ENCODE assay signal across 14 cellular contexts in the genomic region with DNA sequence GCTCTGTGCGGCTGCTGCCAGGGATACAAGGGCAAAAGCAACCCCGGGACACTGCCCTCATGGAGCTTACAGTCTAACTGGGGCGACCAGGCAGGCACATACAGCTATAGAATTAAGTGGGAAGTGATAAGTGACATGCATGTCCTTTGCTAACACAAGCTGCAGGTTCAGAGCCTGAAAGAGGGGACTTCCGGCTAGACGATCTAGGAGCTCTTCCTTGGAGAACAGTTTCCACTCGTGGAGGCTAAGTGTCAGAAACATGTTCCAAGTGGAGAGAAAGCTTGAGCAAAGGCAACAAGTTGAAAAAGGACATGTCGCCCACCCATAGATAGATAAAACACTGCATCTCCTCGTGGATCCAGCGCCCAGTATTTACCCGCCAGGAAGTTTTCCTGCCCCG. TPM values are rescaled to one million over a fixed set of nuclear protein-coding genes. Genes with fewer than 3 reads are reported as not detected.
DNase-seq lines count a peak whose midpoint lies in the region; ATAC-seq and TF ChIP-seq lines count a peak whose summit lies in the region.
"Had no signal": no experiment of that assay in that cellular context is flagged by ENCODE, and none has a peak within 500 bp of the region (broad histone marks: within the 10 kb centered on the region; RNA-seq: fewer than 3 reads in every experiment).

No MANE protein-coding gene starts in this region.

- peak overlapping the region; percentile 47 for H3K4me3 Mint-ChIP-seq in activated T-cell treated with anti-CD3 and anti-CD28 coated beads, Interleukin-2, amount 50 U/mL, for 4 hours
- H3K4me3 Mint-ChIP-seq in activated T-helper 1 cell treated with anti-CD3 and anti-CD28 coated beads, Interleukin-12 subunit alpha, Interleukin-12 subunit beta, Interleukin-2, Interleukin-4 antibody, amounts not matched to agents 30 ng/mL and 10 ng/mL and 1 ng/mL, durations not matched to agents 14 hours and 24 hours and 36 hours = no peak overlapping the region

- H3K27ac ChIP-seq in thymus (ENCODE audit: low read depth) (no peak overlapping the region), dorsolateral prefrontal cortex (no peak overlapping the region)
- H3K27ac ChIP-seq: skin epidermis, upper lobe of right lung had no signal

- peak overlapping the region; percentile 61 for H3K27ac Mint-ChIP-seq in activated T-helper 1 cell treated with anti-CD3 and anti-CD28 coated beads, Interleukin-12 subunit alpha, Interleukin-12 subunit beta, Interleukin-2, Interleukin-4 antibody, amounts not matched to agents 30 ng/mL and 10 ng/mL and 1 ng/mL, durations not matched to agents 14 hours and 24 hours and 36 hours
- H3K27ac Mint-ChIP-seq: activated naive CD4-positive, alpha-beta T cell treated with anti-CD3 and anti-CD28 coated beads, Interleukin-2, amount 50 U/mL, for 72 hours; nephron had no signal

- H3K27me3 Mint-ChIP-seq in activated T-cell treated with anti-CD3 and anti-CD28 coated beads, Interleukin-2, amount 50 U/mL, for 4 hours (ENCODE audit: low read depth) = peaks cover 91% of the 10 kb centered on the region
- H3K27me3 Mint-ChIP-seq in activated T-helper 1 cell treated with anti-CD3 and anti-CD28 coated beads, Interleukin-12 subunit alpha, Interleukin-12 subunit beta, Interleukin-2, Interleukin-4 antibody, amounts not matched to agents 30 ng/mL and 10 ng/mL and 1 ng/mL, durations not matched to agents 14 hours and 24 hours and 36 hours (ENCODE audit: insufficient read depth) = peaks cover 84% of the 10 kb centered on the region

- TF ChIP-seq CTCF in mucosa of descending colon (IDR thresholded peaks at IDR 0.05) = no peak
- TF ChIP-seq CTCF in dorsolateral prefrontal cortex (IDR thresholded peaks at IDR 0.05 in 54 of 56, conservative IDR thresholded peaks at IDR 0.05 in 2 of 56; ENCODE audit: low read depth in 1 of 56, partially characterized antibody in 56 of 56) = no peak

- ATAC-seq in activated T-cell treated with anti-CD3 and anti-CD28 coated beads, Interleukin-2, amount 50 U/mL, for 4 hours = no peak
- ATAC-seq in mucosa of descending colon (no peak), HG02642 (IDR thresholded peaks at IDR 0.05; ENCODE audit: poor library complexity, unreplicated experiment) (no peak)

- H3K36me3 ChIP-seq in mucosa of descending colon (ENCODE audit: low read depth) (no peaks in the 10 kb centered on the region), thymus (ENCODE audit: control insufficient read depth, insufficient read depth) (no peaks in the 10 kb centered on the region)
- H3K36me3 ChIP-seq: upper lobe of right lung had no signal

- WGBS in thymus = 19% methylated on average over 11 of the region's 11 CpGs

- DNase-seq in activated T-cell treated with anti-CD3 and anti-CD28 coated beads, Interleukin-2, amount 50 U/mL, for 4 hours = no peak
- DNase-seq in activated T-cell treated with anti-CD3 and anti-CD28 coated beads for 4 hours = no peak
- DNase-seq in activated T-helper 1 cell treated with anti-CD3 and anti-CD28 coated beads, Interleukin-12 subunit alpha, Interleukin-12 subunit beta, Interleukin-2, Interleukin-4 antibody, amounts not matched to agents 30 ng/mL and 10 ng/mL and 1 ng/mL, durations not matched to agents 14 hours and 24 hours and 36 hours (ENCODE audit: low spot score) = no peak
- no peak for DNase-seq in mucosa of descending colon
- no peak for DNase-seq in dorsolateral prefrontal cortex
- no peak for DNase-seq in NCI-H510A (lab: John Stamatoyannopoulos, UW)
- DNase-seq: NCI-H2171, upper lobe of right lung had no signal

- peaks cover 89% of the 10 kb centered on the region for H3K27me3 ChIP-seq in thymus (ENCODE audit: control insufficient read depth, insufficient read depth)
- peaks cover 46 to 100% (median 99%) of the 10 kb centered on the region in 45 donors for H3K27me3 ChIP-seq in dorsolateral prefrontal cortex

- H3K36me3 Mint-ChIP-seq in activated T-cell treated with anti-CD3 and anti-CD28 coated beads, Interleukin-2, amount 50 U/mL, for 4 hours (ENCODE audit: insufficient read depth) = no peaks in the 10 kb centered on the region
- H3K36me3 Mint-ChIP-seq in activated T-helper 1 cell treated with anti-CD3 and anti-CD28 coated beads, Interleukin-12 subunit alpha, Interleukin-12 subunit beta, Interleukin-2, Interleukin-4 antibody, amounts not matched to agents 30 ng/mL and 10 ng/mL and 1 ng/mL, durations not matched to agents 14 hours and 24 hours and 36 hours (ENCODE audit: low read depth) = peaks cover 3% of the 10 kb centered on the region

- intact Hi-C loops in activated T-helper 1 cell treated with anti-CD3 and anti-CD28 coated beads, Interleukin-12 subunit alpha, Interleukin-12 subunit beta, Interleukin-2, Interleukin-4 antibody, amounts not matched to agents 30 ng/mL and 10 ng/mL and 1 ng/mL, durations not matched to agents 14 hours and 24 hours and 36 hours (cut with micrococcal nuclease) = loop anchor here (5.0 to 10.0 kb wide), 4 partner anchors 1213 to 1605 kb away; partner anchors contain the start of genes CRTAC1 and PAX2
- intact Hi-C loops in mucosa of descending colon (cut with DNase I, micrococcal nuclease) = no loop called here
- intact Hi-C loops in dorsolateral prefrontal cortex (cut with DNase I) = no loop called here

- no peaks in the 10 kb centered on the region for H3K9me3 Mint-ChIP-seq in activated T-cell treated with anti-CD3 and anti-CD28 coated beads, Interleukin-2, amount 50 U/mL, for 4 hours
- H3K9me3 Mint-ChIP-seq in activated T-helper 1 cell treated with anti-CD3 and anti-CD28 coated beads, Interleukin-12 subunit alpha, Interleukin-12 subunit beta, Interleukin-2, Interleukin-4 antibody, amounts not matched to agents 30 ng/mL and 10 ng/mL and 1 ng/mL, durations not matched to agents 14 hours and 24 hours and 36 hours = peaks cover 7% of the 10 kb centered on the region

- H3K4me1 ChIP-seq in mucosa of descending colon (ENCODE audit: low read depth) = peaks cover 27% of the 10 kb centered on the region
- no peaks in the 10 kb centered on the region for H3K4me1 ChIP-seq in thymus (ENCODE audit: control insufficient read depth, insufficient read depth, low read length)

- no peaks in the 10 kb centered on the region for H3K9me3 ChIP-seq in mucosa of descending colon
- H3K9me3 ChIP-seq in thymus (ENCODE audit: control insufficient read depth) = peaks cover 2% of the 10 kb centered on the region
- H3K9me3 ChIP-seq: upper lobe of right lung had no signal

- H3K4me3 ChIP-seq in mucosa of descending colon (peak overlapping the region; percentile 2), thymus (ENCODE audit: low read length) (peak overlapping the region; percentile 42), dorsolateral prefrontal cortex (no peak overlapping the region)

- peaks cover 41% of the 10 kb centered on the region for H3K4me1 Mint-ChIP-seq in activated T-cell treated with anti-CD3 and anti-CD28 coated beads, Interleukin-2, amount 50 U/mL, for 4 hours (ENCODE audit: low read depth)
- peaks cover 49% of the 10 kb centered on the region for H3K4me1 Mint-ChIP-seq in activated T-helper 1 cell treated with anti-CD3 and anti-CD28 coated beads, Interleukin-12 subunit alpha, Interleukin-12 subunit beta, Interleukin-2, Interleukin-4 antibody, amounts not matched to agents 30 ng/mL and 10 ng/mL and 1 ng/mL, durations not matched to agents 14 hours and 24 hours and 36 hours (ENCODE audit: low read depth)

RNA-seq across cellular contexts. Expression of gene NKX2-3, which starts 0.5 kb away (rescaled TPM):
- not detected for total RNA-seq in activated T-cell treated with anti-CD3 and anti-CD28 coated beads, Interleukin-2, amount 50 U/mL, for 4 hours
- not detected in 2 replicates for total RNA-seq in activated T-helper 1 cell treated with anti-CD3 and anti-CD28 coated beads, Interleukin-12 subunit alpha, Interleukin-12 subunit beta, Interleukin-2, Interleukin-4 antibody, amounts not matched to agents 30 ng/mL and 10 ng/mL and 1 ng/mL, durations not matched to agents 14 hours and 24 hours and 36 hours
- total RNA-seq in mucosa of descending colon (10 to 100 TPM in 2 of 3 donors, 1 to 10 TPM in 1; 4.9 to 38.5 (median 11.0) TPM), dorsolateral prefrontal cortex (not detected)
- 0.09 TPM for polyA plus RNA-seq in thymus
- total RNA-seq: activated naive CD4-positive, alpha-beta T cell treated with anti-CD3 and anti-CD28 coated beads, Interleukin-2, amount 50 U/mL, for 72 hours had no signal
- polyA plus RNA-seq: AG04450 had no signal

Comparison
In these comparisons a context has a peak if more than half of its experiments do, and no peak if none do; other contexts are left out.
1. H3K4me3 ChIP-seq: peak in mucosa of descending colon (single experiment) and thymus (single experiment); none in dorsolateral prefrontal cortex (0 of 59).